In genomic region chr18:26405190-26405781, GRCh38 we compare ENCODE assay signal across 1 cellular context.
TF ChIP-seq lines count a peak whose summit lies in the region.

No MANE protein-coding gene starts in this region.

TF ChIP-seq in WTC11, 78 proteins besides CTCF, POLR2A, EP300 and RAD21 (continued from another document):
- TF ChIP-seq PRDM15 (CRISPR knock-in tag; IDR thresholded peaks at IDR 0.05) (no peak), ZNF317 (CRISPR knock-in tag; IDR thresholded peaks at IDR 0.05; ENCODE audit: borderline replicate concordance, low read depth) (no peak), ETV6 (CRISPR knock-in tag; IDR thresholded peaks at IDR 0.05) (no peak), NFE2L1 (CRISPR knock-in tag; IDR thresholded peaks at IDR 0.05) (no peak), CREM (CRISPR knock-in tag; IDR thresholded peaks at IDR 0.05) (no peak), ZNF232 (CRISPR knock-in tag; IDR thresholded peaks at IDR 0.05) (no peak), AR (CRISPR knock-in tag; IDR thresholded peaks at IDR 0.05) (no peak), NR3C1 (CRISPR knock-in tag; conservative IDR thresholded peaks at IDR 0.05; ENCODE audit: low read depth) (no peak), NR1H2 (CRISPR knock-in tag; IDR thresholded peaks at IDR 0.05) (no peak)
